In the genomic region with DNA sequence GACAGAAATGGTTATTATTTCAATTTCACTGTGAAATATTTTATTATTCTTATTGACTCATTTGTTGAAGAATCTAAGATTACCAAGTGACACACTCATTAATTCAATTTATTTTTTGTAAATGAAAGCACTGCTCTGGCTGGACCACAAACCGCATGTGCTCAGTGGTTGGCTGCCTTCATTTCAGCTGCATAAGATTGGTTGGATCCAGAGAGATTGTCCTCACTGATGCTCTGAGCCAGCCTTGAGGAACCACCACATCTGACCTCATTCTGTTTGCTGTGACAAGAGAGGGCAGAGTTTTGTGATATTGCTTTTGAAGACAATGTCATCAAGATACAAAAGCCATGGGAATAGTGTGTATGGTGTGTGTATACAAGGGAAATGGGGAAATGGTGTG, we compare ENCODE assay signal across 7 cellular contexts.
"Had no signal": no experiment of that assay in that cellular context is flagged by ENCODE, and none has a peak within 500 bp of the region (broad histone marks: within the 10 kb centered on the region; RNA-seq: fewer than 3 reads in every experiment).

No MANE protein-coding gene starts in this region.

- ATAC-seq: HepG2, K562 had no signal

- H3K4me3 ChIP-seq: K562 had no signal

- H3K9ac ChIP-seq: KMS-11 had no signal

- H3K4me2 ChIP-seq: KMS-11 had no signal

- H3K27ac ChIP-seq: HL-60, KMS-11 had no signal

- DNase-seq: IMR-90, KBM-7, KG1 had no signal
